Comparison of ENCODE assay signal across 1 cellular context in the genomic region with DNA sequence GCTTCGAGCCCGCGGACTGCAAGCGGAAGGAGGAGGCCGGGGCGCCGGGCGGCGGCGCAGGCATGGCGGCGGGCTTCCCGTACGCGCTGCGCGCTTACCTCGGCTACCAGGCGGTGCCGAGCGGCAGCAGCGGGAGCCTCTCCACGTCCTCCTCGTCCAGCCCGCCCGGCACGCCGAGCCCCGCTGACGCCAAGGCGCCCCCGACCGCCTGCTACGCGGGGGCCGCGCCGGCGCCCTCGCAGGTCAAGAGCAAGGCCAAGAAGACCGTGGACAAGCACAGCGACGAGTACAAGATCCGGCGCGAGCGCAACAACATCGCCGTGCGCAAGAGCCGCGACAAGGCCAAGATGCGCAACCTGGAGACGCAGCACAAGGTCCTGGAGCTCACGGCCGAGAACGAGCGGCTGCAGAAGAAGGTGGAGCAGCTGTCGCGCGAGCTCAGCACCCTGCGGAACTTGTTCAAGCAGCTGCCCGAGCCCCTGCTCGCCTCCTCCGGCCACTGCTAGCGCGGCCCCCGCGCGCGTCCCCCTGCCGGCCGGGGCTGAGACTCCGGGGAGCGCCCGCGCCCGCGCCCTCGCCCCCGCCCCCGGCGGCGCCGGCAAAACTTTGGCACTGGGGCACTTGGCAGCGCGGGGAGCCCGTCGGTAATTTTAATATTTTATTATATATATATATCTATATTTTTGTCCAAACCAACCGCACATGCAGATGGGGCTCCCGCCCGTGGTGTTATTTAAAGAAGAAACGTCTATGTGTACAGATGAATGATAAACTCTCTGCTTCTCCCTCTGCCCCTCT.
A peak's percentile ranks its signal among the peaks of the same experiment; 100 is the strongest.
TF ChIP-seq lines count a peak whose summit lies in the region.

No MANE protein-coding gene starts in this region.

TF ChIP-seq in K562, 482 proteins besides CTCF, POLR2A, EP300 and RAD21 (continued from another document and continues in another):
- TF ChIP-seq ZFP1 (CRISPR knock-in tag; IDR thresholded peaks at IDR 0.05), result no peak
- 0 out of 2 replicates have a peak, but pooled peaks have one; percentile 87 for TF ChIP-seq RBM15 (IDR thresholded peaks at IDR 0.05; ENCODE audit: insufficient read depth, low read length)
- no peak for TF ChIP-seq TCF3 (CRISPR knock-in tag; IDR thresholded peaks at IDR 0.05)
- TF ChIP-seq ZFX (CRISPR knock-in tag; IDR thresholded peaks at IDR 0.05), result peak; percentile 77
- TF ChIP-seq ZNF24 (IDR thresholded peaks at IDR 0.05), result no peak
- TF ChIP-seq, protein P1, sequence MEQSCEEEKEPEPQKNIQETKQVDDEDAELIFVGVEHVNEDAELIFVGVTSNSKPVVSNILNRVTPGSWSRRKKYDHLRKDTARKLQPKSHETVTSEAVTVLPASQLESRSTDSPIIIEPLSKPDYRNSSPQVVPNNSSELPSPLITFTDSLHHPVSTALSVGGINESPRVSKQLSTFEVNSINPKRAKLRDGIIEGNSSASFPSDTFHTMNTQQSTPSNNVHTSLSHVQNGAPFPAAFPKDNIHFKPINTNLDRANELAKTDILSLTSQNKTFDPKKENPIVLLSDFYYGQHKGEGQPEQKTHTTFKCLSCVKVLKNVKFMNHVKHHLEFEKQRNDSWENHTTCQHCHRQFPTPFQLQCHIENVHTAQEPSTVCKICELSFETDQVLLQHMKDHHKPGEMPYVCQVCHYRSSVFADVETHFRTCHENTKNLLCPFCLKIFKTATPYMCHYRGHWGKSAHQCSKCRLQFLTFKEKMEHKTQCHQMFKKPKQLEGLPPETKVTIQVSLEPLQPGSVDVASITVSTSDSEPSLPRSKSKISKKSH (CRISPR knock-in tag; IDR thresholded peaks at IDR 0.05), result no peak
- TF ChIP-seq ZNF766 (CRISPR knock-in tag; conservative IDR thresholded peaks at IDR 0.05), result no peak
- no peak for TF ChIP-seq CREBBP (IDR thresholded peaks at IDR 0.05; ENCODE audit: low read depth, low read length)
- TF ChIP-seq ZBTB43 (CRISPR knock-in tag; IDR thresholded peaks at IDR 0.05), result no peak
- no peak for TF ChIP-seq ZNF408 (CRISPR knock-in tag; IDR thresholded peaks at IDR 0.05; ENCODE audit: low read depth)
- TF ChIP-seq ZNF696 (CRISPR knock-in tag; conservative IDR thresholded peaks at IDR 0.05), result no peak
- TF ChIP-seq BRF1 (IDR thresholded peaks at IDR 0.05; ENCODE audit: borderline replicate concordance, extremely low read depth, insufficient read length), result no peak
- TF ChIP-seq TEAD2 (tag; IDR thresholded peaks at IDR 0.05), result no peak
- no peak for TF ChIP-seq PCBP1 (IDR thresholded peaks at IDR 0.05; ENCODE audit: low read depth, low read length, poor library complexity, severe bottlenecking)
- TF ChIP-seq, protein P2, sequence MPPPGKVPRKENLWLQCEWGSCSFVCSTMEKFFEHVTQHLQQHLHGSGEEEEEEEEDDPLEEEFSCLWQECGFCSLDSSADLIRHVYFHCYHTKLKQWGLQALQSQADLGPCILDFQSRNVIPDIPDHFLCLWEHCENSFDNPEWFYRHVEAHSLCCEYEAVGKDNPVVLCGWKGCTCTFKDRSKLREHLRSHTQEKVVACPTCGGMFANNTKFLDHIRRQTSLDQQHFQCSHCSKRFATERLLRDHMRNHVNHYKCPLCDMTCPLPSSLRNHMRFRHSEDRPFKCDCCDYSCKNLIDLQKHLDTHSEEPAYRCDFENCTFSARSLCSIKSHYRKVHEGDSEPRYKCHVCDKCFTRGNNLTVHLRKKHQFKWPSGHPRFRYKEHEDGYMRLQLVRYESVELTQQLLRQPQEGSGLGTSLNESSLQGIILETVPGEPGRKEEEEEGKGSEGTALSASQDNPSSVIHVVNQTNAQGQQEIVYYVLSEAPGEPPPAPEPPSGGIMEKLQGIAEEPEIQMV (tag; conservative IDR thresholded peaks at IDR 0.05; ENCODE audit: low read depth), result no peak
- no peak for TF ChIP-seq NR1H2 (CRISPR knock-in tag; IDR thresholded peaks at IDR 0.05)
- TF ChIP-seq PHB (CRISPR knock-in tag; IDR thresholded peaks at IDR 0.05), result no peak
- TF ChIP-seq ATF6 (CRISPR knock-in tag; IDR thresholded peaks at IDR 0.05), result no peak; the same call in 1 of the 2 replicates
- TF ChIP-seq, protein P3, sequence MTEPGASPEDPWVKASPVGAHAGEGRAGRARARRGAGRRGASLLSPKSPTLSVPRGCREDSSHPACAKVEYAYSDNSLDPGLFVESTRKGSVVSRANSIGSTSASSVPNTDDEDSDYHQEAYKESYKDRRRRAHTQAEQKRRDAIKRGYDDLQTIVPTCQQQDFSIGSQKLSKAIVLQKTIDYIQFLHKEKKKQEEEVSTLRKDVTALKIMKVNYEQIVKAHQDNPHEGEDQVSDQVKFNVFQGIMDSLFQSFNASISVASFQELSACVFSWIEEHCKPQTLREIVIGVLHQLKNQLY (CRISPR knock-in tag; conservative IDR thresholded peaks at IDR 0.05), result no peak
- TF ChIP-seq SAFB (IDR thresholded peaks at IDR 0.05; ENCODE audit: borderline replicate concordance, low read depth, low read length), result no peak
- TF ChIP-seq, protein P4, sequence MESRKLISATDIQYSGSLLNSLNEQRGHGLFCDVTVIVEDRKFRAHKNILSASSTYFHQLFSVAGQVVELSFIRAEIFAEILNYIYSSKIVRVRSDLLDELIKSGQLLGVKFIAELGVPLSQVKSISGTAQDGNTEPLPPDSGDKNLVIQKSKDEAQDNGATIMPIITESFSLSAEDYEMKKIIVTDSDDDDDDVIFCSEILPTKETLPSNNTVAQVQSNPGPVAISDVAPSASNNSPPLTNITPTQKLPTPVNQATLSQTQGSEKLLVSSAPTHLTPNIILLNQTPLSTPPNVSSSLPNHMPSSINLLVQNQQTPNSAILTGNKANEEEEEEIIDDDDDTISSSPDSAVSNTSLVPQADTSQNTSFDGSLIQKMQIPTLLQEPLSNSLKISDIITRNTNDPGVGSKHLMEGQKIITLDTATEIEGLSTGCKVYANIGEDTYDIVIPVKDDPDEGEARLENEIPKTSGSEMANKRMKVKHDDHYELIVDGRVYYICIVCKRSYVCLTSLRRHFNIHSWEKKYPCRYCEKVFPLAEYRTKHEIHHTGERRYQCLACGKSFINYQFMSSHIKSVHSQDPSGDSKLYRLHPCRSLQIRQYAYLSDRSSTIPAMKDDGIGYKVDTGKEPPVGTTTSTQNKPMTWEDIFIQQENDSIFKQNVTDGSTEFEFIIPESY (CRISPR knock-in tag; IDR thresholded peaks at IDR 0.05), result 0 out of 2 replicates have a peak, but pooled peaks have one; percentile 19
- TF ChIP-seq, protein P5, sequence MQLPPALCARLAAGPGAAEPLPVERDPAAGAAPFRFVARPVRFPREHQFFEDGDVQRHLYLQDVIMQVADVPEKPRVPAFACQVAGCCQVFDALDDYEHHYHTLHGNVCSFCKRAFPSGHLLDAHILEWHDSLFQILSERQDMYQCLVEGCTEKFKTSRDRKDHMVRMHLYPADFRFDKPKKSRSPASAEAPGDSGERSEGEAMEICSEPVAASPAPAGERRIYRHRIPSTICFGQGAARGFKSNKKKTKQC (CRISPR knock-in tag; IDR thresholded peaks at IDR 0.05), result peak; percentile 82
- no peak for TF ChIP-seq GABPB2 (CRISPR knock-in tag; conservative IDR thresholded peaks at IDR 0.05)
- TF ChIP-seq PPARD (CRISPR knock-in tag; IDR thresholded peaks at IDR 0.05), result no peak
- no peak for TF ChIP-seq ZNF3 (CRISPR knock-in tag; IDR thresholded peaks at IDR 0.05)
- no peak for TF ChIP-seq L3MBTL2 (IDR thresholded peaks at IDR 0.05)
- TF ChIP-seq NONO (IDR thresholded peaks at IDR 0.05; ENCODE audit: low read depth in 2 of 2, low read length in 1 of 2), result no peak
- no peak for TF ChIP-seq GTF3C2 (IDR thresholded peaks at IDR 0.05; ENCODE audit: borderline replicate concordance, extremely low read depth, insufficient read length)
- TF ChIP-seq NR2F6 (CRISPR knock-in tag; IDR thresholded peaks at IDR 0.05), result no peak
- TF ChIP-seq MEIS2 (IDR thresholded peaks at IDR 0.05; ENCODE audit: partially characterized antibody), result no peak
- peak; percentile 20; the same call in 1 of the 2 replicates for TF ChIP-seq GATAD2B (IDR thresholded peaks at IDR 0.05; ENCODE audit: borderline replicate concordance)
- TF ChIP-seq IFI16 (CRISPR knock-in tag; IDR thresholded peaks at IDR 0.05), result no peak
- no peak for TF ChIP-seq ZNF75A (CRISPR knock-in tag; IDR thresholded peaks at IDR 0.05)
- no peak for TF ChIP-seq SREBF1 (IDR thresholded peaks at IDR 0.05; ENCODE audit: borderline replicate concordance, low read depth, low read length)
- no peak for TF ChIP-seq KDM4B (IDR thresholded peaks at IDR 0.05; ENCODE audit: borderline replicate concordance in 2 of 2, low read depth in 1 of 2)
- no peak for TF ChIP-seq ZNF561 (CRISPR knock-in tag; conservative IDR thresholded peaks at IDR 0.05)
- no peak for TF ChIP-seq GTF2F1 (IDR thresholded peaks at IDR 0.05; ENCODE audit: low read depth, low read length)
- TF ChIP-seq ZNF551 (CRISPR knock-in tag; IDR thresholded peaks at IDR 0.05), result no peak
- no peak for TF ChIP-seq RFX7 (CRISPR knock-in tag; IDR thresholded peaks at IDR 0.05)
- no peak for TF ChIP-seq ATF3 (IDR thresholded peaks at IDR 0.05)
- TF ChIP-seq ATF3 (CRISPR knock-in tag; conservative IDR thresholded peaks at IDR 0.05), result no peak
- TF ChIP-seq ASH1L (IDR thresholded peaks at IDR 0.05; ENCODE audit: borderline replicate concordance, low read depth, partially characterized antibody), result no peak
- TF ChIP-seq ZNF143 (CRISPR knock-in tag; IDR thresholded peaks at IDR 0.05), result no peak
- no peak for TF ChIP-seq ZNF668 (CRISPR knock-in tag; IDR thresholded peaks at IDR 0.05)
- no peak for TF ChIP-seq XRCC5 (IDR thresholded peaks at IDR 0.05; ENCODE audit: low read depth, low read length)
- no peak for TF ChIP-seq ZNF77 (CRISPR knock-in tag; IDR thresholded peaks at IDR 0.05)
- TF ChIP-seq, protein P6, sequence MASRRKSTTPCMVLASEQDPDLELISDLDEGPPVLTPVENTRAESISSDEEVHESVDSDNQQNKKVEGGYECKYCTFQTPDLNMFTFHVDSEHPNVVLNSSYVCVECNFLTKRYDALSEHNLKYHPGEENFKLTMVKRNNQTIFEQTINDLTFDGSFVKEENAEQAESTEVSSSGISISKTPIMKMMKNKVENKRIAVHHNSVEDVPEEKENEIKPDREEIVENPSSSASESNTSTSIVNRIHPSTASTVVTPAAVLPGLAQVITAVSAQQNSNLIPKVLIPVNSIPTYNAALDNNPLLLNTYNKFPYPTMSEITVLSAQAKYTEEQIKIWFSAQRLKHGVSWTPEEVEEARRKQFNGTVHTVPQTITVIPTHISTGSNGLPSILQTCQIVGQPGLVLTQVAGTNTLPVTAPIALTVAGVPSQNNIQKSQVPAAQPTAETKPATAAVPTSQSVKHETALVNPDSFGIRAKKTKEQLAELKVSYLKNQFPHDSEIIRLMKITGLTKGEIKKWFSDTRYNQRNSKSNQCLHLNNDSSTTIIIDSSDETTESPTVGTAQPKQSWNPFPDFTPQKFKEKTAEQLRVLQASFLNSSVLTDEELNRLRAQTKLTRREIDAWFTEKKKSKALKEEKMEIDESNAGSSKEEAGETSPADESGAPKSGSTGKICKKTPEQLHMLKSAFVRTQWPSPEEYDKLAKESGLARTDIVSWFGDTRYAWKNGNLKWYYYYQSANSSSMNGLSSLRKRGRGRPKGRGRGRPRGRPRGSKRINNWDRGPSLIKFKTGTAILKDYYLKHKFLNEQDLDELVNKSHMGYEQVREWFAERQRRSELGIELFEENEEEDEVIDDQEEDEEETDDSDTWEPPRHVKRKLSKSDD (conservative IDR thresholded peaks at IDR 0.05; ENCODE audit: low read length), result no peak
- TF ChIP-seq CCNT2 (IDR thresholded peaks at IDR 0.05; ENCODE audit: borderline replicate concordance, extremely low read depth, insufficient read length, low read depth, low read length), result peak; percentile 80
- TF ChIP-seq PHTF2 (CRISPR knock-in tag; IDR thresholded peaks at IDR 0.05), result no peak
- TF ChIP-seq COPS2 (conservative IDR thresholded peaks at IDR 0.05), result no peak
- TF ChIP-seq ZNF316 (IDR thresholded peaks at IDR 0.05), result no peak
